Comparison of ENCODE assay signal across 8 cellular contexts in the genomic region with DNA sequence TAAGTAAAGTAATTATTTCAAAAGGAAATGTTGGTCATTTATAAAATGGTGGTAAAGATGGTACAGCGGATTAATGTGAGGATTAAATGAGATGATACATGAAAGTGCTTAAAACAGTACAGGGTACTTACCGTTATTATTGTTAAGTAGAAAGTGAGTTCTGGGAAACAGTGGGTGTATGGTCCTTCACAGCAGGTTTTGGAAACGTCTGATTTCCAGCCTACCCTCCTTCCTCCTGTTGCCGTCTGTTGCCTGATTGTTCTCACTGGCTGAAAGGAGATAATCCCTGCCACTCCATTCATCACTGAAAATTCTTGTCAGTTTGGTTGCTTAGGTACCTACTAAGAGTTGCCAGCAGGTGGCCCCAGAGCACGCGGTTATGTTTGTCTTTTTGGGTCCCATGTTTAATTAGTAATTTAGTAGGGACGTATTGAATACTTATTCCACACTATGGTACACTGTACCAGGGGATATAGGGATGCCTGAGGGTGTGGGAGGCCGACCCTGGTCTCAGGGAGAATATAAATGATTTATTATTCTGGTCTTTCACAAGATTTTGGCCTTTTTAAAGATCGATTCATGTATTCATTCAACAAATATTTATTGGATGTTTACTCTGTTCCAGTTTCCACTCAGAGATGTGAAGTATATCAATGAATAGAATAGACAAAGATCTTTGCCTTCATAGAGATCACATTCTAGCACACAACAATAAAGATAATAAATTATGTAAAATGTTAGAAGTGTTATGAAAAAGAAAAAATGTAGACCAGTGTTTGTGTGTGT. TPM values are rescaled to one million over a fixed set of nuclear protein-coding genes. Genes with fewer than 3 reads are reported as not detected.
DNase-seq lines count a peak whose midpoint lies in the region; ATAC-seq, FAIRE-seq and TF ChIP-seq lines count a peak whose summit lies in the region.

No MANE protein-coding gene starts in this region.

- H3K4me3 ChIP-seq in parathyroid adenoma (ENCODE audit: low read depth, low read length): peak overlapping the region; percentile 43
- H3K4me3 ChIP-seq in testis: peak overlapping the region; percentile 53 to 83

- H3K9me3 ChIP-seq in parathyroid adenoma (ENCODE audit: control insufficient read depth, low read length) (no peaks in the 10 kb centered on the region), testis (no peaks in the 10 kb centered on the region)

- H3K27me3 ChIP-seq in parathyroid adenoma (ENCODE audit: control insufficient read depth, insufficient read depth, low read length) (no peaks in the 10 kb centered on the region), testis (no peaks in the 10 kb centered on the region)

- no peak for ATAC-seq in HG03378 (IDR thresholded peaks at IDR 0.05; ENCODE audit: unreplicated experiment)

- no peaks in the 10 kb centered on the region for H3K79me2 ChIP-seq in parathyroid adenoma

- H3K36me3 ChIP-seq in parathyroid adenoma (ENCODE audit: control insufficient read depth, insufficient read depth, low read length) (no peaks in the 10 kb centered on the region), testis (ENCODE audit: low read depth, missing control alignments) (no peaks in the 10 kb centered on the region)

- no peak for TF ChIP-seq POLR2A in testis (IDR thresholded peaks at IDR 0.05)

- peak overlapping the region; percentile 50 for H2AFZ ChIP-seq in parathyroid adenoma

- intact Hi-C loops in testis (cut with DNase I; ENCODE audit: low total_unique reads): loop anchor here (10.0 kb wide), 1 partner anchor 265 kb away; no protein-coding TSS in a partner anchor

- no peaks in the 10 kb centered on the region for H3K4me1 ChIP-seq in parathyroid adenoma
- H3K4me1 ChIP-seq in testis: no peaks in the 10 kb centered on the region

- H3K27ac ChIP-seq in parathyroid adenoma: no peak overlapping the region
- peak overlapping the region in 1 of 2 donors; percentile 73 for H3K27ac ChIP-seq in testis

- peak overlapping the region; percentile 48 for H3K4me2 ChIP-seq in parathyroid adenoma (ENCODE audit: low read length)

- peak; percentile 61 for TF ChIP-seq CTCF in parathyroid adenoma (IDR thresholded peaks at IDR 0.05)
- peak; percentile 48 to 75 (median 73) for TF ChIP-seq CTCF in testis (IDR thresholded peaks at IDR 0.05)

- DNase-seq in DMS 273 (lab: John Stamatoyannopoulos, UW; ENCODE audit: unreplicated experiment) (peak; percentile 81), HS-5 (ENCODE audit: low read depth) (peak; percentile 24), SHP77 treated with DMSO at 0.1 percent for 48 hours (lab: John Stamatoyannopoulos, UW) (peak; percentile 81), frontal cortex (ENCODE audit: low spot score in 2 of 2) (peak; percentile 43 to 47), testis (peak; percentile 82)
- DNase-seq in activated T-helper 9 cell treated with anti-CD3 and anti-CD28 coated beads, Interleukin-2, amount 50 U/mL, for 16 hours (ENCODE audit: low read depth): peak; percentile 46

- WGBS in testis, 2 donors: 16 to 19% methylated on average over 9 of the region's 9 CpGs

- FAIRE-seq in frontal cortex (lab: Jason Lieb, UNC): no peak

- H3K9ac ChIP-seq in parathyroid adenoma: no peak overlapping the region

RNA-seq across cellular contexts. Expression of a gene that starts 30.8 kb away (rescaled TPM):
- not detected for total RNA-seq in frontal cortex
- total RNA-seq in testis: under 1 TPM in 1 of 2 donors, not detected in 1; 0.06 TPM
- polyA plus RNA-seq in testis (ENCODE audit: insufficient read depth, low read depth, low replicate concordance): not detected

RNA-seq across cellular contexts. Expression of a gene that starts 34.1 kb away (rescaled TPM):
- total RNA-seq in frontal cortex (not detected), testis (under 1 TPM in 1 of 2 donors, not detected in 1; 0.06 TPM)
- polyA plus RNA-seq in testis (ENCODE audit: insufficient read depth, low read depth, low replicate concordance): not detected

Comparison
In these comparisons a context has a peak if more than half of its experiments do, and no peak if none do; other contexts are left out.
1. DNase-seq: peak in every context shown above with its lines; median percentile 82 in testis; 81 in DMS 273; 81 in SHP77 treated with DMSO at 0.1 percent for 48 hours; 46 in activated T-helper 9 cell treated with anti-CD3 and anti-CD28 coated beads, Interleukin-2, amount 50 U/mL, for 16 hours; 45 in frontal cortex; 24 in HS-5.